In the genomic region with DNA sequence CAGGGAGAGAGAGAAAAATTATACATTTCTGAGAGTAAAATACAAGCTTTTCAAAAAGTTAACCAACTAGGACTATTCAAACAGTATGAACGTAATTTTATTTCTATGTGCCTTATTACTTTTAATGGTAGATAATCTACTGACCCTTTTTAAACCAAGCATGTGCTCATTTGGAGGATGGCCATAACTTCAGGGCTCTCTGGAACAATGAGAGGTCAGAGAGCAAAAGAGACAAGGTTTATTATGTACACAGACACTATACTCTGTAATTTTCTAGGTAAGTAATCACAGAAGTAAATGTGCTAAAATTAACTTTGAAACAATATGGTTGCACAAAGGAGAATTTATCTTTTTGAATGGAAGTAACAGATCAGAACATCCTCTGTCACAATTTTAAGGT, we compare ENCODE assay signal across 20 cellular contexts. TPM values are rescaled to one million over a fixed set of nuclear protein-coding genes. Genes with fewer than 3 reads are reported as not detected.
DNase-seq lines count a peak whose midpoint lies in the region; ATAC-seq and TF ChIP-seq lines count a peak whose summit lies in the region.
"Had no signal": no experiment of that assay in that cellular context is flagged by ENCODE, and none has a peak within 500 bp of the region (broad histone marks: within the 10 kb centered on the region; RNA-seq: fewer than 3 reads in every experiment).

No MANE protein-coding gene starts in this region.

- no peaks in the 10 kb centered on the region for H3K27me3 Mint-ChIP-seq in osteocyte (ENCODE audit: unreplicated experiment)
- H3K27me3 Mint-ChIP-seq: effector memory CD8-positive, alpha-beta T cell; stimulated activated memory B cell treated with anti-CD40 and anti-IgM and Interleukin-4, amounts not matched to agents 10 μg/mL and 1 μg/mL and 100 μg/mL, for 72 hours had no signal

- no peak overlapping the region for H2AK5ac ChIP-seq in mesendoderm (ENCODE audit: low read length)

- ATAC-seq in GM19463 (IDR thresholded peaks at IDR 0.05; ENCODE audit: unreplicated experiment), result no peak
- ATAC-seq: effector memory CD8-positive, alpha-beta T cell; gastroesophageal sphincter; stimulated activated memory B cell treated with anti-CD40 and anti-IgM and Interleukin-4, amounts not matched to agents 10 μg/mL and 1 μg/mL and 100 μg/mL, for 72 hours had no signal

- no peak overlapping the region for H3K18ac ChIP-seq in mesendoderm (ENCODE audit: low read length)

- no peak overlapping the region for H2BK15ac ChIP-seq in mesendoderm (replicated peaks; ENCODE audit: low read depth)

- CTCF ChIA-PET in AG04449 (lab: Yijun Ruan, JAX), result interaction anchor here (8.3 kb wide), 1 partner anchor 489 kb away, joined by 89 read pairs; the partner anchor contains the start of gene CSNK1A1L

- H3K27me3 ChIP-seq in fibroblast of lung (ENCODE audit: control insufficient read depth, insufficient read depth, low read length), result no peaks in the 10 kb centered on the region
- H3K27me3 ChIP-seq in mesendoderm (ENCODE audit: insufficient read depth, low read length, poor library complexity), result no peaks in the 10 kb centered on the region
- H3K27me3 ChIP-seq: gastroesophageal sphincter, SJSA1, vagina had no signal

- no peak overlapping the region for H2BK120ac ChIP-seq in mesendoderm (ENCODE audit: low read depth, low read length)

- no peak for DNase-seq in AG04449 (ENCODE audit: low read depth, low spot score)
- DNase-seq in NCI-H69 (lab: John Stamatoyannopoulos, UW), result peak; percentile 87
- DNase-seq in fibroblast of lung (ENCODE audit: low read depth in 2 of 2), result no peak
- DNase-seq in osteocyte (ENCODE audit: extremely low spot score, unreplicated experiment), result no peak
- DNase-seq in NCI-H146 (lab: John Stamatoyannopoulos, UW), result no peak
- DNase-seq in mesendoderm, result no peak
- no peak for DNase-seq in HPDE6-E6E7 (ENCODE audit: extremely low spot score)
- DNase-seq: activated CD4-positive, alpha-beta T cell treated with anti-CD3 and anti-CD28 coated beads for 48 hours; activated naive CD4-positive, alpha-beta T cell treated with anti-CD3 and anti-CD28 coated beads for 36 hours; Calu3; effector memory CD8-positive, alpha-beta T cell; GDM1; NCI-H226; T1000 had no signal

- no peak overlapping the region for H2BK5ac ChIP-seq in mesendoderm (ENCODE audit: low read length)

- no peaks in the 10 kb centered on the region for H3K36me3 ChIP-seq in fibroblast of lung (ENCODE audit: control insufficient read depth, insufficient read depth, low read length)
- no peaks in the 10 kb centered on the region for H3K36me3 ChIP-seq in mesendoderm (ENCODE audit: control insufficient read depth, insufficient read depth, low read length)
- H3K36me3 ChIP-seq: gastroesophageal sphincter, SJSA1, vagina had no signal

- peaks cover 65% of the 10 kb centered on the region for H3K4me1 Mint-ChIP-seq in osteocyte (ENCODE audit: unreplicated experiment)
- H3K4me1 Mint-ChIP-seq: stimulated activated memory B cell treated with anti-CD40 and anti-IgM and Interleukin-4, amounts not matched to agents 10 μg/mL and 1 μg/mL and 100 μg/mL, for 72 hours had no signal

- H4K8ac ChIP-seq in mesendoderm (ENCODE audit: low read depth, low read length), result no peak overlapping the region

- no peaks in the 10 kb centered on the region for H3K9me3 ChIP-seq in fibroblast of lung (ENCODE audit: control insufficient read depth, insufficient read depth, low read depth, low read length)
- H3K9me3 ChIP-seq: gastroesophageal sphincter, SJSA1, vagina had no signal

- H3K4me1 ChIP-seq in fibroblast of lung (ENCODE audit: control insufficient read depth, extremely low read depth, insufficient read depth, low read length) (peaks cover 3% of the 10 kb centered on the region), mesendoderm (ENCODE audit: control insufficient read depth, low read depth, low read length) (no peaks in the 10 kb centered on the region)
- H3K4me1 ChIP-seq: SJSA1, vagina had no signal

- peak overlapping the region; percentile 82 for H3K27ac Mint-ChIP-seq in osteocyte (ENCODE audit: unreplicated experiment)
- H3K27ac Mint-ChIP-seq: activated naive CD4-positive, alpha-beta T cell treated with anti-CD3 and anti-CD28 coated beads for 36 hours; effector memory CD8-positive, alpha-beta T cell; stimulated activated memory B cell treated with anti-CD40 and anti-IgM and Interleukin-4, amounts not matched to agents 10 μg/mL and 1 μg/mL and 100 μg/mL, for 72 hours had no signal

- H3K9me3 Mint-ChIP-seq in osteocyte (ENCODE audit: unreplicated experiment), result no peaks in the 10 kb centered on the region
- H3K9me3 Mint-ChIP-seq: activated naive CD4-positive, alpha-beta T cell treated with anti-CD3 and anti-CD28 coated beads for 36 hours; effector memory CD8-positive, alpha-beta T cell; stimulated activated memory B cell treated with anti-CD40 and anti-IgM and Interleukin-4, amounts not matched to agents 10 μg/mL and 1 μg/mL and 100 μg/mL, for 72 hours had no signal

- H3K79me2 ChIP-seq in fibroblast of lung (ENCODE audit: control insufficient read depth, insufficient read depth, low read length) (peaks cover 7% of the 10 kb centered on the region), mesendoderm (ENCODE audit: control insufficient read depth, insufficient read depth, low read length) (no peaks in the 10 kb centered on the region)

- peak overlapping the region; percentile 24 for H2AFZ ChIP-seq in fibroblast of lung (ENCODE audit: low read length)

- H4K20me1 ChIP-seq in fibroblast of lung (ENCODE audit: control insufficient read depth, extremely low read depth, insufficient read depth, low read length), result no peaks in the 10 kb centered on the region

- H3K4ac ChIP-seq in mesendoderm (ENCODE audit: low read depth, low read length), result no peak overlapping the region

- no CpG with 5 or more reads among the region's 1 CpG for WGBS in mesendoderm (ENCODE audit: extremely low coverage, insufficient coverage, low lambda C conversion rate)

- H4K5ac ChIP-seq in mesendoderm (ENCODE audit: low read length), result no peak overlapping the region

- H3K4me2 ChIP-seq in fibroblast of lung (ENCODE audit: extremely low read depth, insufficient read depth, low read length), result peak overlapping the region; percentile 80
- H3K4me2 ChIP-seq in mesendoderm (ENCODE audit: low read length), result no peak overlapping the region
- H3K4me2 ChIP-seq: KMS-11 had no signal

- POLR2A ChIA-PET in AG04449 (lab: Yijun Ruan, JAX), result no interaction called here

- H3K79me1 ChIP-seq in mesendoderm (ENCODE audit: low read length), result no peaks in the 10 kb centered on the region

- H3K9ac ChIP-seq in fibroblast of lung (ENCODE audit: insufficient read depth, low read length), result peak overlapping the region; percentile 4
- H3K9ac ChIP-seq in mesendoderm (ENCODE audit: low read length), result no peak overlapping the region
- H3K9ac ChIP-seq: KMS-11 had no signal

- H3K36me3 Mint-ChIP-seq in osteocyte (ENCODE audit: unreplicated experiment), result peaks cover 8% of the 10 kb centered on the region
- H3K36me3 Mint-ChIP-seq: stimulated activated memory B cell treated with anti-CD40 and anti-IgM and Interleukin-4, amounts not matched to agents 10 μg/mL and 1 μg/mL and 100 μg/mL, for 72 hours had no signal

- H3K4me3 ChIP-seq in AG04449 (ENCODE audit: low read depth, low read length) (peak overlapping the region; percentile 45), fibroblast of lung (replicated peaks in 1 of 4; ENCODE audit: control extremely low read depth in 1 of 4, insufficient read depth in 1 of 4, low read depth in 3 of 4, low read length in 4 of 4) (peak overlapping the region; percentile 33 to 61 (median 46)), mesendoderm (ENCODE audit: low read length) (no peak overlapping the region)
- H3K4me3 ChIP-seq: SJSA1, vagina had no signal

- H3K4me3 Mint-ChIP-seq in osteocyte (ENCODE audit: unreplicated experiment), result peak overlapping the region; percentile 74
- H3K4me3 Mint-ChIP-seq: activated naive CD4-positive, alpha-beta T cell treated with anti-CD3 and anti-CD28 coated beads for 36 hours; effector memory CD8-positive, alpha-beta T cell; stimulated activated memory B cell treated with anti-CD40 and anti-IgM and Interleukin-4, amounts not matched to agents 10 μg/mL and 1 μg/mL and 100 μg/mL, for 72 hours had no signal

- TF ChIP-seq CTCF in AG04449 (IDR thresholded peaks at IDR 0.05; ENCODE audit: insufficient read depth, low read length, missing control alignments) (no peak), fibroblast of lung (conservative IDR thresholded peaks at IDR 0.05 in 1 of 2, IDR thresholded peaks at IDR 0.05 in 1 of 2; ENCODE audit: low read depth in 1 of 2, low read length in 2 of 2) (no peak), osteocyte (IDR thresholded peaks at IDR 0.05) (no peak)

- H3K23ac ChIP-seq in mesendoderm (ENCODE audit: low read length), result no peak overlapping the region

- H3K27ac ChIP-seq in fibroblast of lung (ENCODE audit: insufficient read depth, low read length) (no peak overlapping the region), mesendoderm (ENCODE audit: low read depth, low read length) (no peak overlapping the region)
- H3K27ac ChIP-seq: KMS-11, SJSA1, vagina had no signal

- H3K56ac ChIP-seq in mesendoderm (ENCODE audit: low read length), result no peak overlapping the region

RNA-seq across cellular contexts. Expression of gene POSTN, which starts 1.1 kb away (rescaled TPM):
- total RNA-seq in fibroblast of lung (38.0 and 221 TPM in 2 replicates), osteocyte (287 and 349 TPM in 2 replicates)
- polyA plus RNA-seq in fibroblast of lung, result 526 and 1,141 TPM in 2 replicates
- polyA plus RNA-seq in fibroblast of lung (2012), result 266 and 548 TPM in 2 replicates
- polyA minus RNA-seq in fibroblast of lung (ENCODE audit: low replicate concordance), result 47.4 and 65.8 TPM in 2 replicates
- 2.3 TPM for polyA plus RNA-seq in mesendoderm (2013, experiment 1 of 2)
- polyA plus RNA-seq in mesendoderm (2013, experiment 2 of 2), result 2.7 TPM
- total RNA-seq: activated naive CD4-positive, alpha-beta T cell treated with anti-CD3 and anti-CD28 coated beads for 36 hours; Calu3; SJSA1 had no signal
